ENCODE assay signal across 1 cellular context in the genomic region with DNA sequence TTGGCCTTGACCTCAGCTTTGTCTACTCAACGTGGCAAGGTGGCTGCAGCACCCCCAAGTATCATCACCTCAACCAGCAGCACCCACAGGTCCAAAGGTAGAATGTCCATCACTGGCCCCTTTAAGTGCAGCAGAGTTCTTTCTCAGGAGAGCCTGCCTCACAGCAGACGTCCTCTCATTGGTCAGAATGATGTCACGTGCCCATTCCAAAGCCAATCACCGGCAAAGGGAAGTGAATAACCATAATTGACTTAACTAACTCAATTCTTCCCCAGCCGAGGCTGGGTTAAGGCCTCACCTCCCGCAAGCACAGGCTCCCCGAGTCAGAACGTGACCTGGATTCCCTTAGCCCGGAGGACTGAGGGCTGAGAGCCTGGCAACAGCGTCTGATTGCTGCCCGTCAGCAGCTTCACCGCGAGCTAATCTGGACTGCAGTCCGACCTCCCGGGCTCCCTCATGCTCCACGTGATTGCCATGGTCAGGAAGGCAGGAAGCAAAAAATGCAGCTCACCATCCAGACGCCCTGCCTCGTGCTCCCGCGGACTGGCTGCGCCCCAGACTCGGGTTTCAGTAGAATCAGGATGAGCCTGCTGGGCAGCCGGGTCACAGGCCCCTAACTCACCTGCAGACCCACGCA.
TF ChIP-seq lines count a peak whose summit lies in the region.

No MANE protein-coding gene starts in this region.

TF ChIP-seq in SK-N-SH, 30 proteins besides CTCF, POLR2A, EP300 and RAD21 (continued from another document):
- TF ChIP-seq, protein P1, sequence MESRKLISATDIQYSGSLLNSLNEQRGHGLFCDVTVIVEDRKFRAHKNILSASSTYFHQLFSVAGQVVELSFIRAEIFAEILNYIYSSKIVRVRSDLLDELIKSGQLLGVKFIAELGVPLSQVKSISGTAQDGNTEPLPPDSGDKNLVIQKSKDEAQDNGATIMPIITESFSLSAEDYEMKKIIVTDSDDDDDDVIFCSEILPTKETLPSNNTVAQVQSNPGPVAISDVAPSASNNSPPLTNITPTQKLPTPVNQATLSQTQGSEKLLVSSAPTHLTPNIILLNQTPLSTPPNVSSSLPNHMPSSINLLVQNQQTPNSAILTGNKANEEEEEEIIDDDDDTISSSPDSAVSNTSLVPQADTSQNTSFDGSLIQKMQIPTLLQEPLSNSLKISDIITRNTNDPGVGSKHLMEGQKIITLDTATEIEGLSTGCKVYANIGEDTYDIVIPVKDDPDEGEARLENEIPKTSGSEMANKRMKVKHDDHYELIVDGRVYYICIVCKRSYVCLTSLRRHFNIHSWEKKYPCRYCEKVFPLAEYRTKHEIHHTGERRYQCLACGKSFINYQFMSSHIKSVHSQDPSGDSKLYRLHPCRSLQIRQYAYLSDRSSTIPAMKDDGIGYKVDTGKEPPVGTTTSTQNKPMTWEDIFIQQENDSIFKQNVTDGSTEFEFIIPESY (IDR thresholded peaks at IDR 0.05; ENCODE audit: borderline replicate concordance, low read depth) = no peak
- TF ChIP-seq NRF1 (IDR thresholded peaks at IDR 0.05; ENCODE audit: low read depth, low read length) (no peak), CHD2 (IDR thresholded peaks at IDR 0.05; ENCODE audit: low read length, partially characterized antibody) (no peak), GATA2 (CRISPR knock-in tag; IDR thresholded peaks at IDR 0.05) (no peak), YY1 (IDR thresholded peaks at IDR 0.05; ENCODE audit: low read depth) (no peak)
- TF ChIP-seq, protein P2, sequence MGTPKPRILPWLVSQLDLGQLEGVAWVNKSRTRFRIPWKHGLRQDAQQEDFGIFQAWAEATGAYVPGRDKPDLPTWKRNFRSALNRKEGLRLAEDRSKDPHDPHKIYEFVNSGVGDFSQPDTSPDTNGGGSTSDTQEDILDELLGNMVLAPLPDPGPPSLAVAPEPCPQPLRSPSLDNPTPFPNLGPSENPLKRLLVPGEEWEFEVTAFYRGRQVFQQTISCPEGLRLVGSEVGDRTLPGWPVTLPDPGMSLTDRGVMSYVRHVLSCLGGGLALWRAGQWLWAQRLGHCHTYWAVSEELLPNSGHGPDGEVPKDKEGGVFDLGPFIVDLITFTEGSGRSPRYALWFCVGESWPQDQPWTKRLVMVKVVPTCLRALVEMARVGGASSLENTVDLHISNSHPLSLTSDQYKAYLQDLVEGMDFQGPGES (IDR thresholded peaks at IDR 0.05; ENCODE audit: low read depth, low read length) = no peak
- TF ChIP-seq, protein P3, sequence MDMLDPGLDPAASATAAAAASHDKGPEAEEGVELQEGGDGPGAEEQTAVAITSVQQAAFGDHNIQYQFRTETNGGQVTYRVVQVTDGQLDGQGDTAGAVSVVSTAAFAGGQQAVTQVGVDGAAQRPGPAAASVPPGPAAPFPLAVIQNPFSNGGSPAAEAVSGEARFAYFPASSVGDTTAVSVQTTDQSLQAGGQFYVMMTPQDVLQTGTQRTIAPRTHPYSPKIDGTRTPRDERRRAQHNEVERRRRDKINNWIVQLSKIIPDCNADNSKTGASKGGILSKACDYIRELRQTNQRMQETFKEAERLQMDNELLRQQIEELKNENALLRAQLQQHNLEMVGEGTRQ (IDR thresholded peaks at IDR 0.05; ENCODE audit: borderline replicate concordance, low read depth, low read length) = no peak
